Comparison of ENCODE assay signal across 21 cellular contexts in the genomic region with DNA sequence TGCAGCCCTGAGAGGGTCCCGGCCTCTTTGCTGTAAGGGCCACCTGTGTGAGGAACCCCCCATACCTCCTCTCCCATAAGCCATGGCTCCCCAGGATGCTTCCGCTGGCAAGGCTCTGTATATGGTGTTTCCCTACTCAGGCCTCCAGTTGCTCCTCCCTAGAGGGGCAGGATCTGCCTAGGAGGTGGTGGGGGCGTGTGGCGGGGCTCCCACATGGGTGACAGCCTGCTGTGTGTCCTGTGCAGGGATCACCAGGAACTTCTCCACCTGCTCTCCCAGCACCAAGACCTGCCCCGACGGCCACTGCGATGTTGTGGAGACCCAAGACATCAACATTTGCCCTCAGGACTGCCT. TPM values are rescaled to one million over a fixed set of nuclear protein-coding genes. Genes with fewer than 3 reads are reported as not detected.
DNase-seq lines count a peak whose midpoint lies in the region; ATAC-seq and TF ChIP-seq lines count a peak whose summit lies in the region.
"Had no signal": no experiment of that assay in that cellular context is flagged by ENCODE, and none has a peak within 500 bp of the region (broad histone marks: within the 10 kb centered on the region; RNA-seq: fewer than 3 reads in every experiment).

No MANE protein-coding gene starts in this region.

- WGBS in right cardiac atrium = 94% methylated on average over 7 of the region's 7 CpGs
- WGBS in heart right ventricle, 2 donors = 96% methylated on average over 7 of the region's 7 CpGs
- 89% methylated on average over 7 of the region's 7 CpGs for WGBS in prostate gland

- H3K4me3 ChIP-seq in right cardiac atrium (ENCODE audit: low read length) = no peak overlapping the region
- H3K4me3 ChIP-seq in heart right ventricle = no peak overlapping the region
- no peak overlapping the region for H3K4me3 ChIP-seq in lower lobe of right lung
- no peak overlapping the region for H3K4me3 ChIP-seq in upper lobe of right lung
- no peak overlapping the region for H3K4me3 ChIP-seq in prostate gland
- H3K4me3 ChIP-seq: A549; BLaER1 treated with 17β-estradiol and CSF1 and Interleukin-3, amounts not matched to agents 10 nM and 100 nM; HAP-1 had no signal

- H3K27ac ChIP-seq in right cardiac atrium (ENCODE audit: low read length) = no peak overlapping the region
- no peak overlapping the region for H3K27ac ChIP-seq in heart right ventricle
- H3K27ac ChIP-seq in lower lobe of right lung = no peak overlapping the region
- no peak overlapping the region for H3K27ac ChIP-seq in upper lobe of right lung
- no peak overlapping the region for H3K27ac ChIP-seq in prostate gland
- H3K27ac ChIP-seq: A549 had no signal

- no peaks in the 10 kb centered on the region for H3K4me1 ChIP-seq in right cardiac atrium (ENCODE audit: control insufficient read depth, insufficient read depth, low read length)
- H3K4me1 ChIP-seq in heart right ventricle = peaks cover 0 to 5% (median 0%) of the 10 kb centered on the region in 9 donors
- H3K4me1 ChIP-seq in lower lobe of right lung = no peaks in the 10 kb centered on the region
- no peaks in the 10 kb centered on the region for H3K4me1 ChIP-seq in upper lobe of right lung
- no peaks in the 10 kb centered on the region for H3K4me1 ChIP-seq in prostate gland (replicated peaks)
- H3K4me1 ChIP-seq: A549, HAP-1 had no signal

- no peaks in the 10 kb centered on the region for H3K9me3 ChIP-seq in right cardiac atrium (ENCODE audit: control insufficient read depth, low read length)
- no peaks in the 10 kb centered on the region for H3K9me3 ChIP-seq in heart right ventricle
- no peaks in the 10 kb centered on the region for H3K9me3 ChIP-seq in lower lobe of right lung
- no peaks in the 10 kb centered on the region for H3K9me3 ChIP-seq in upper lobe of right lung
- H3K9me3 ChIP-seq in prostate gland = no peaks in the 10 kb centered on the region
- H3K9me3 ChIP-seq: A549; BE2C; BLaER1 treated with 17β-estradiol and CSF1 and Interleukin-3, amounts not matched to agents 10 nM and 100 nM; HAP-1 had no signal

- no peaks in the 10 kb centered on the region for H3K36me3 ChIP-seq in heart right ventricle
- H3K36me3 ChIP-seq in lower lobe of right lung = no peaks in the 10 kb centered on the region
- no peaks in the 10 kb centered on the region for H3K36me3 ChIP-seq in upper lobe of right lung
- H3K36me3 ChIP-seq in prostate gland = no peaks in the 10 kb centered on the region
- H3K36me3 ChIP-seq: BLaER1 treated with 17β-estradiol and CSF1 and Interleukin-3, amounts not matched to agents 10 nM and 100 nM; HAP-1 had no signal

- TF ChIP-seq POLR2A in prostate gland (IDR thresholded peaks at IDR 0.05) = no peak

- H3K27me3 ChIP-seq in right cardiac atrium (ENCODE audit: control insufficient read depth, insufficient read depth) = no peaks in the 10 kb centered on the region
- no peaks in the 10 kb centered on the region for H3K27me3 ChIP-seq in heart right ventricle
- H3K27me3 ChIP-seq in lower lobe of right lung (ENCODE audit: low read depth) = no peaks in the 10 kb centered on the region
- no peaks in the 10 kb centered on the region for H3K27me3 ChIP-seq in upper lobe of right lung
- no peaks in the 10 kb centered on the region for H3K27me3 ChIP-seq in prostate gland (replicated peaks; ENCODE audit: insufficient read depth)
- H3K27me3 ChIP-seq: BE2C; BLaER1 treated with 17β-estradiol and CSF1 and Interleukin-3, amounts not matched to agents 10 nM and 100 nM had no signal

- ATAC-seq in right cardiac atrium = no peak
- no peak for ATAC-seq in heart right ventricle
- ATAC-seq in lower lobe of right lung = no peak
- ATAC-seq in upper lobe of right lung = no peak
- ATAC-seq: A549 had no signal

- DNase-seq in right cardiac atrium (peak in 2 of 3 donors; percentile 21 to 33), heart right ventricle (no peak), lower lobe of right lung (peak; percentile 34), upper lobe of right lung (peak; percentile 54), NCI-H146 (lab: John Stamatoyannopoulos, UW) (no peak), prostate gland (ENCODE audit: low spot score) (no peak)
- DNase-seq: 8988T; ACHN; AML-193; BE2C; Calu3; CD4-positive, alpha-beta T cell; CD8-positive, alpha-beta memory T cell; COR-L47; DMS53; DND-41; GOT3; HFFc6 had no signal

- TF ChIP-seq CTCF in heart right ventricle (IDR thresholded peaks at IDR 0.05) = no peak
- TF ChIP-seq CTCF in lower lobe of right lung (IDR thresholded peaks at IDR 0.05) = no peak
- no peak for TF ChIP-seq CTCF in upper lobe of right lung (IDR thresholded peaks at IDR 0.05)
- no peak for TF ChIP-seq CTCF in prostate gland (IDR thresholded peaks at IDR 0.05)

- intact Hi-C loops in right cardiac atrium (cut with DNase I) (no loop called here), heart right ventricle (cut with DNase I) (no loop called here), lower lobe of right lung (cut with DNase I) (no loop called here), upper lobe of right lung (cut with DNase I) (no loop called here), prostate gland (cut with DNase I) (no loop called here)

RNA-seq across cellular contexts. Expression of a gene that starts 25.7 kb away (rescaled TPM):
- 10 to 100 TPM in 3 of 4 donors, 1 to 10 TPM in 1; 10.0 to 17.2 (median 10.9) TPM for total RNA-seq in right cardiac atrium
- polyA plus RNA-seq in right cardiac atrium = 5.1 TPM
- total RNA-seq in heart right ventricle = 10 to 100 TPM in 3 of 10 donors, 1 to 10 TPM in 7; 7.0 to 12.9 (median 9.8) TPM
- polyA plus RNA-seq in heart right ventricle = 1 to 10 TPM; 4.6 to 7.1 TPM
- total RNA-seq in lower lobe of right lung = 36.4 TPM
- total RNA-seq in upper lobe of right lung = 40.8 TPM
- 10 to 100 TPM in 1 of 2 donors, 1 to 10 TPM in 1; 10.0 to 15.9 TPM for total RNA-seq in prostate gland

RNA-seq across cellular contexts. Expression of a gene that starts 35.7 kb away (rescaled TPM):
- total RNA-seq in right cardiac atrium = under 1 TPM; 0.23 to 0.47 (median 0.33) TPM
- 0.59 TPM for polyA plus RNA-seq in right cardiac atrium
- 1 to 10 TPM in 8 of 10 donors, under 1 TPM in 2; 0.67 to 2.6 (median 1.2) TPM for total RNA-seq in heart right ventricle
- polyA plus RNA-seq in heart right ventricle = 1 to 10 TPM in 1 of 2 donors, under 1 TPM in 1; 0.38 to 2.3 TPM
- 0.68 TPM for total RNA-seq in lower lobe of right lung
- 1.0 TPM for total RNA-seq in upper lobe of right lung
- 1 to 10 TPM; 3.6 to 8.7 TPM for total RNA-seq in prostate gland
- total RNA-seq: Calu3; CD4-positive, alpha-beta T cell had no signal

Comparison
In these comparisons a context has a peak if more than half of its experiments do, and no peak if none do; other contexts are left out.
1. DNase-seq: peak in right cardiac atrium (2 of 3), lower lobe of right lung (single experiment) and upper lobe of right lung (single experiment); none in heart right ventricle (0 of 2), NCI-H146 (single experiment) and prostate gland (single experiment).